12 cellular contexts compared by ENCODE assay signal in genomic region chr20:59148713-59149493, GRCh38. TPM values are rescaled to one million over a fixed set of nuclear protein-coding genes. Genes with fewer than 3 reads are reported as not detected.
DNase-seq lines count a peak whose midpoint lies in the region; ATAC-seq and TF ChIP-seq lines count a peak whose summit lies in the region.
"Had no signal": no experiment of that assay in that cellular context is flagged by ENCODE, and none has a peak within 500 bp of the region (broad histone marks: within the 10 kb centered on the region; RNA-seq: fewer than 3 reads in every experiment).

No MANE protein-coding gene starts in this region.

- no peaks in the 10 kb centered on the region for H3K9me3 Mint-ChIP-seq in activated CD8-positive, alpha-beta memory T cell treated with anti-CD3 and anti-CD28 coated beads, Interleukin-2, amount 10 ng/mL, durations not matched to agents 7 days and 5 days (ENCODE audit: low read depth)

- no peaks in the 10 kb centered on the region for H3K36me3 ChIP-seq in heart right ventricle
- no peaks in the 10 kb centered on the region for H3K36me3 ChIP-seq in upper lobe of right lung

- CTCF ChIA-PET in activated CD8-positive, alpha-beta memory T cell treated with anti-CD3 and anti-CD28 coated beads, Interleukin-2, amount 10 ng/mL, durations not matched to agents 7 days and 5 days (lab: Charles Lee) = interaction anchor here (1.2 kb wide), 1 partner anchor 16 kb away, joined by 3 read pairs; no protein-coding TSS in a partner anchor

- H3K4me1 ChIP-seq in heart right ventricle = peaks cover 4 to 74% (median 45%) of the 10 kb centered on the region in 9 donors
- H3K4me1 ChIP-seq in upper lobe of right lung = peaks cover 24% of the 10 kb centered on the region
- H3K4me1 ChIP-seq: parathyroid adenoma had no signal

- H3K27me3 ChIP-seq in heart right ventricle (no peaks in the 10 kb centered on the region), upper lobe of right lung (no peaks in the 10 kb centered on the region)

- WGBS in heart right ventricle, 2 donors = 85 to 88% methylated on average over 9 of the region's 9 CpGs

- H3K27ac Mint-ChIP-seq in activated CD8-positive, alpha-beta memory T cell treated with anti-CD3 and anti-CD28 coated beads, Interleukin-2, amount 10 ng/mL, durations not matched to agents 7 days and 5 days = peak overlapping the region; percentile 62

- peaks cover 2% of the 10 kb centered on the region for H3K27me3 Mint-ChIP-seq in activated CD8-positive, alpha-beta memory T cell treated with anti-CD3 and anti-CD28 coated beads, Interleukin-2, amount 10 ng/mL, durations not matched to agents 7 days and 5 days

- no peaks in the 10 kb centered on the region for H3K9me3 ChIP-seq in heart right ventricle
- H3K9me3 ChIP-seq in upper lobe of right lung = no peaks in the 10 kb centered on the region

- intact Hi-C loops in heart right ventricle (cut with DNase I) = no loop called here
- intact Hi-C loops in Right ventricle myocardium superior (cut with DNase I) = no loop called here
- intact Hi-C loops in upper lobe of right lung (cut with DNase I) = no loop called here

- H3K27ac ChIP-seq in heart right ventricle = peak overlapping the region in 8 of 10 donors; percentile 18 to 82 (median 71)
- no peak overlapping the region for H3K27ac ChIP-seq in upper lobe of right lung
- H3K27ac ChIP-seq: parathyroid adenoma, PC-9 had no signal

- peaks cover 4% of the 10 kb centered on the region for H3K36me3 Mint-ChIP-seq in activated CD8-positive, alpha-beta memory T cell treated with anti-CD3 and anti-CD28 coated beads, Interleukin-2, amount 10 ng/mL, durations not matched to agents 7 days and 5 days

- no peak for DNase-seq in heart right ventricle
- DNase-seq in Right ventricle myocardium superior = no peak
- DNase-seq in activated CD8-positive, alpha-beta memory T cell treated with anti-CD3 and anti-CD28 coated beads, Interleukin-2, amount 10 ng/mL, durations not matched to agents 7 days and 5 days = peak; percentile 62
- DNase-seq in islet precursor cell = peak; percentile 12
- DNase-seq in middle frontal gyrus (ENCODE audit: extremely low spot score, low spot score) = no peak
- no peak for DNase-seq in 8988T
- DNase-seq in upper lobe of right lung = no peak
- DNase-seq: PC-9 had no signal

- no peak for ATAC-seq in heart right ventricle
- ATAC-seq in Right ventricle myocardium superior (ENCODE audit: poor library complexity) = no peak
- ATAC-seq in activated CD8-positive, alpha-beta memory T cell treated with anti-CD3 and anti-CD28 coated beads, Interleukin-2, amount 10 ng/mL, durations not matched to agents 7 days and 5 days = no peak
- no peak for ATAC-seq in GM21737 (IDR thresholded peaks at IDR 0.05; ENCODE audit: unreplicated experiment)
- no peak for ATAC-seq in upper lobe of right lung
- ATAC-seq: GM12878 had no signal

- H3K4me3 ChIP-seq in heart right ventricle (no peak overlapping the region), upper lobe of right lung (no peak overlapping the region)
- H3K4me3 ChIP-seq: GM12878, PC-9 had no signal

- no peak overlapping the region for H3K4me3 Mint-ChIP-seq in activated CD8-positive, alpha-beta memory T cell treated with anti-CD3 and anti-CD28 coated beads, Interleukin-2, amount 10 ng/mL, durations not matched to agents 7 days and 5 days

- TF ChIP-seq CTCF in heart right ventricle (IDR thresholded peaks at IDR 0.05) (no peak), upper lobe of right lung (IDR thresholded peaks at IDR 0.05) (no peak)

- peaks cover 87% of the 10 kb centered on the region for H3K4me1 Mint-ChIP-seq in activated CD8-positive, alpha-beta memory T cell treated with anti-CD3 and anti-CD28 coated beads, Interleukin-2, amount 10 ng/mL, durations not matched to agents 7 days and 5 days

RNA-seq across cellular contexts. Expression of gene ZNF831, which starts 14.7 kb away (rescaled TPM):
- total RNA-seq in heart right ventricle = under 1 TPM in 9 of 10 donors, not detected in 1; 0.02 to 0.72 (median 0.17) TPM
- polyA plus RNA-seq in heart right ventricle = under 1 TPM; 0.01 to 0.07 TPM
- total RNA-seq in Right ventricle myocardium superior = 0.08 TPM
- total RNA-seq in activated CD8-positive, alpha-beta memory T cell treated with anti-CD3 and anti-CD28 coated beads, Interleukin-2, amount 10 ng/mL, durations not matched to agents 7 days and 5 days = 10 to 100 TPM in 1 of 2 experiments, 1 to 10 TPM in 1; 7.9 to 10.2 TPM
- 1.0 TPM for total RNA-seq in upper lobe of right lung
- total RNA-seq: Daoy, PC-9 had no signal

Comparison
In these comparisons a context has a peak if more than half of its experiments do, and no peak if none do; other contexts are left out.
1. DNase-seq: peak in activated CD8-positive, alpha-beta memory T cell treated with anti-CD3 and anti-CD28 coated beads, Interleukin-2, amount 10 ng/mL, durations not matched to agents 7 days and 5 days (single experiment) and islet precursor cell (single experiment); none in heart right ventricle (0 of 2), Right ventricle myocardium superior (single experiment), middle frontal gyrus (single experiment), 8988T (single experiment) and upper lobe of right lung (single experiment).